ENCODE assay signal across 9 cellular contexts in the genomic region with DNA sequence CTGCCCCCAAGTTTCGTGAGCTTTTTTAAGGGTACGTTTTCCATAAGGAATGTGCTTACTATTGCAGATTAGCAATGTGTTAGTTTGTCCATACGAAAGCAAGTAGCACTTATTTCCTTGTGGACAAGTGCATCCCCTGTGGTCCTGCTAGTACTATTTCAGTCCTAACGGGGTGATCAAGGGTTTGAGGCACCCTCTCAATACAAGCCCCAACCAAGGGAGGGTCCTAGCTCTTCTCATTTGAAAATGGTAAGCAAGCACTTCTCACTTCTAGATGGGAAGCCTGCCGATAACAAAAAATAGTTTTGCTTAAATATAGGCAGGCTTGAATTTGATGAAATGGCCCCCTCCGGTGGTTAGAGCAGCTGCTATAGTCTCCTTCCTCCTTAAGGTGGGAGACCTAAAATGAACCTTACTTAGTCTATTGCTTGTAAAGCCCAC.
DNase-seq lines count a peak whose midpoint lies in the region; ATAC-seq and TF ChIP-seq lines count a peak whose summit lies in the region.
"Had no signal": no experiment of that assay in that cellular context is flagged by ENCODE, and none has a peak within 500 bp of the region (broad histone marks: within the 10 kb centered on the region; RNA-seq: fewer than 3 reads in every experiment).

No MANE protein-coding gene starts in this region.

- no peak overlapping the region for H3K4me3 ChIP-seq in PC-9
- H3K4me3 ChIP-seq: BLaER1 treated with 17β-estradiol and CSF1 and Interleukin-3, amounts not matched to agents 10 nM and 100 nM had no signal

- no peaks in the 10 kb centered on the region for H3F3A ChIP-seq in PC-9 (ENCODE audit: insufficient read depth, low read depth)

- TF ChIP-seq CTCF in PC-9 (conservative IDR thresholded peaks at IDR 0.05), result peak; percentile 36; the same call in 1 of the 2 replicates

- BruUV-seq in PC-9 (replicated peaks; lab: Mats Ljungman, UMichigan), result no TSS peak

- DNase-seq in NCI-H1417 (lab: John Stamatoyannopoulos, UW) (peak; percentile 31 to 71 (median 60)), NCI-H1417 treated with DMSO at 0.1 percent for 48 hours (lab: John Stamatoyannopoulos, UW) (no peak), PC-9 (peak in 1 of 2 experiments; percentile 17), amniotic stem cell (lab: John Stamatoyannopoulos, UW) (peak; percentile 36), iPS-NIHi11 (ENCODE audit: low spot score) (peak; percentile 19)
- peak in 2 of 3 donors; percentile 14 to 23 for DNase-seq in stimulated activated CD4-positive, alpha-beta T cell treated with anti-CD3 and anti-CD28 coated beads, TNF-alpha, amount 100 ng/mL, for 48 hours (ENCODE audit: low read depth in 3 of 3)

- intact Hi-C loops in PC-9 (cut with micrococcal nuclease; ENCODE audit: unreplicated experiment), result loop anchor here (5.0 kb wide), 2 partner anchors 513 to 683 kb away; a partner anchor contains a TSS

- H3K9me3 ChIP-seq in PC-9 (ENCODE audit: insufficient read depth, low read depth), result no peaks in the 10 kb centered on the region

- no peaks in the 10 kb centered on the region for H3K79me2 ChIP-seq in PC-9 (ENCODE audit: low read depth)

- no peaks in the 10 kb centered on the region for H4K20me1 ChIP-seq in PC-9 (ENCODE audit: insufficient read depth)
- H4K20me1 ChIP-seq: BLaER1 treated with 17β-estradiol and CSF1 and Interleukin-3, amounts not matched to agents 10 nM and 100 nM had no signal

- H3K27me3 ChIP-seq in PC-9 (ENCODE audit: insufficient read depth, low read depth), result no peaks in the 10 kb centered on the region
- H3K27me3 ChIP-seq: BLaER1 treated with 17β-estradiol and CSF1 and Interleukin-3, amounts not matched to agents 10 nM and 100 nM had no signal

- no peak overlapping the region; the same call in 1 of the 2 replicates for H2AFZ ChIP-seq in PC-9

- no peaks in the 10 kb centered on the region for H3K36me3 ChIP-seq in PC-9 (ENCODE audit: low read depth)
- H3K36me3 ChIP-seq: BLaER1 treated with 17β-estradiol and CSF1 and Interleukin-3, amounts not matched to agents 10 nM and 100 nM had no signal

- H3K4me1 ChIP-seq in PC-9 (replicated peaks; ENCODE audit: insufficient read depth), result no peaks in the 10 kb centered on the region

- ATAC-seq in HG02885 (IDR thresholded peaks at IDR 0.05; ENCODE audit: poor library complexity, unreplicated experiment) (peak; percentile 53), HG03139 (IDR thresholded peaks at IDR 0.05; ENCODE audit: unreplicated experiment) (no peak)

- POLR2A ChIA-PET in PC-9 (lab: Charles Lee; ENCODE audit: unreplicated experiment), result no interaction called here

- CTCF ChIA-PET in PC-9 (lab: Charles Lee), result interaction anchor here (0.6 to 1.3 kb wide), 3 partner anchors 74 to 506 kb away, joined by 3 to 6 read pairs (median 3); a partner anchor contains a TSS

- H3K9me2 ChIP-seq in PC-9 (ENCODE audit: insufficient read depth), result no peaks in the 10 kb centered on the region

- no peak overlapping the region for H3K27ac ChIP-seq in PC-9
- H3K27ac ChIP-seq: BLaER1 treated with 17β-estradiol and CSF1 and Interleukin-3, amounts not matched to agents 10 nM and 100 nM had no signal

- H3K4me2 ChIP-seq in PC-9, result no peak overlapping the region
